In genomic region chr1:54865238-54866073, GRCh38 we compare ENCODE assay signal across 22 cellular contexts. TPM values are rescaled to one million over a fixed set of nuclear protein-coding genes. Genes with fewer than 3 reads are reported as not detected.
A peak's percentile ranks its signal among the peaks of the same experiment; 100 is the strongest.
DNase-seq lines count a peak whose midpoint lies in the region; ATAC-seq, FAIRE-seq and TF ChIP-seq lines count a peak whose summit lies in the region.
"Had no signal": no experiment of that assay in that cellular context is flagged by ENCODE, and none has a peak within 500 bp of the region (broad histone marks: within the 10 kb centered on the region; RNA-seq: fewer than 3 reads in every experiment).

No MANE protein-coding gene starts in this region.

- peaks cover 23% of the 10 kb centered on the region for H3K4me1 ChIP-seq in body of pancreas
- H3K4me1 ChIP-seq in left lung, result no peaks in the 10 kb centered on the region
- peaks cover 0 to 11% (median 2%) of the 10 kb centered on the region in 6 donors for H3K4me1 ChIP-seq in spleen
- H3K4me1 ChIP-seq: vagina had no signal

- no peak for TF ChIP-seq CTCF in body of pancreas (IDR thresholded peaks at IDR 0.05)
- TF ChIP-seq CTCF in left lung (IDR thresholded peaks at IDR 0.05), result no peak
- no peak for TF ChIP-seq CTCF in spleen (IDR thresholded peaks at IDR 0.05 in 8 of 11, conservative IDR thresholded peaks at IDR 0.05 in 3 of 11)

- H3K9me3 Mint-ChIP-seq in stimulated activated effector memory CD8-positive, alpha-beta T cell treated with anti-CD3 and anti-CD28 coated beads, Interleukin-12 subunit alpha, Interleukin-12 subunit beta, amount 100 ng/mL, for 72 hours, result no peaks in the 10 kb centered on the region
- H3K9me3 Mint-ChIP-seq: activated T-helper 17 cell treated with anti-CD3 and anti-CD28 coated beads, Interleukin-2, amount 50 U/mL, for 72 hours; stimulated activated naive CD8-positive, alpha-beta T cell treated with anti-CD3 and anti-CD28 coated beads, Interleukin-15, Interleukin-2, amounts not matched to agents 100 ng/mL and 50 ng/mL, for 24 hours had no signal

- TF ChIP-seq POLR2A in body of pancreas (IDR thresholded peaks at IDR 0.05), result no peak
- TF ChIP-seq POLR2A in GM12892 (IDR thresholded peaks at IDR 0.05; ENCODE audit: low read depth, low read length), result no peak
- no peak for TF ChIP-seq POLR2A in spleen (IDR thresholded peaks at IDR 0.05)

- FAIRE-seq in GM12892 (lab: Jason Lieb, UNC), result no peak

- DNase-seq in body of pancreas (no peak), left lung (peak in 1 of 2 donors; percentile 77), GM12892 (ENCODE audit: insufficient read length) (no peak), spleen (no peak)
- no peak for DNase-seq in stimulated activated effector memory CD8-positive, alpha-beta T cell treated with anti-CD3 and anti-CD28 coated beads, Interleukin-12 subunit alpha, Interleukin-12 subunit beta, amount 100 ng/mL, for 72 hours (ENCODE audit: low spot score in 2 of 2)
- DNase-seq: activated CD4-positive, alpha-beta T cell treated with anti-CD3 and anti-CD28 coated beads for 1 hour; EL; GM23248; MM.1S; NCI-H2029 treated with DMSO at 0.1 percent for 48 hours; NCI-H748 treated with DMSO at 0.1 percent for 48 hours; PC-3; right cardiac atrium; T1000 had no signal

- peaks cover 13% of the 10 kb centered on the region for H3K4me1 Mint-ChIP-seq in stimulated activated effector memory CD8-positive, alpha-beta T cell treated with anti-CD3 and anti-CD28 coated beads, Interleukin-12 subunit alpha, Interleukin-12 subunit beta, amount 100 ng/mL, for 72 hours
- H3K4me1 Mint-ChIP-seq: activated T-helper 17 cell treated with anti-CD3 and anti-CD28 coated beads, Interleukin-2, amount 50 U/mL, for 72 hours had no signal

- no peak for TF ChIP-seq RAD21 in Ishikawa (IDR thresholded peaks at IDR 0.05; ENCODE audit: low read depth)

- no peak overlapping the region for H3K4me3 Mint-ChIP-seq in stimulated activated effector memory CD8-positive, alpha-beta T cell treated with anti-CD3 and anti-CD28 coated beads, Interleukin-12 subunit alpha, Interleukin-12 subunit beta, amount 100 ng/mL, for 72 hours
- H3K4me3 Mint-ChIP-seq: activated T-helper 17 cell treated with anti-CD3 and anti-CD28 coated beads, Interleukin-2, amount 50 U/mL, for 72 hours; stimulated activated naive CD8-positive, alpha-beta T cell treated with anti-CD3 and anti-CD28 coated beads, Interleukin-15, Interleukin-2, amounts not matched to agents 100 ng/mL and 50 ng/mL, for 24 hours had no signal

- peaks cover 49% of the 10 kb centered on the region for H3K36me3 Mint-ChIP-seq in stimulated activated effector memory CD8-positive, alpha-beta T cell treated with anti-CD3 and anti-CD28 coated beads, Interleukin-12 subunit alpha, Interleukin-12 subunit beta, amount 100 ng/mL, for 72 hours

- ATAC-seq in body of pancreas, result peak; percentile 47
- peak; percentile 92 for ATAC-seq in left lung
- peak; percentile 24 for ATAC-seq in stimulated activated effector memory CD8-positive, alpha-beta T cell treated with anti-CD3 and anti-CD28 coated beads, Interleukin-12 subunit alpha, Interleukin-12 subunit beta, amount 100 ng/mL, for 72 hours
- ATAC-seq in HG03175 (IDR thresholded peaks at IDR 0.05; ENCODE audit: unreplicated experiment), result no peak
- no peak for ATAC-seq in GM19452 (IDR thresholded peaks at IDR 0.05; ENCODE audit: unreplicated experiment)
- ATAC-seq: activated T-helper 17 cell treated with anti-CD3 and anti-CD28 coated beads, Interleukin-2, amount 50 U/mL, for 72 hours; right cardiac atrium; SK-N-SH treated with all-trans-retinoic acid at 6 μM for 48 hours had no signal

- intact Hi-C loops in body of pancreas (cut with DNase I), result no loop called here
- intact Hi-C loops in left lung (cut with DNase I), result no loop called here
- intact Hi-C loops in spleen (cut with DNase I; ENCODE audit: low total_unique reads), result no loop called here

- no peak for TF ChIP-seq EP300 in Ishikawa (IDR thresholded peaks at IDR 0.05; ENCODE audit: borderline replicate concordance)

- H3K9me3 ChIP-seq in body of pancreas, result no peaks in the 10 kb centered on the region
- no peaks in the 10 kb centered on the region for H3K9me3 ChIP-seq in left lung
- no peaks in the 10 kb centered on the region for H3K9me3 ChIP-seq in spleen
- H3K9me3 ChIP-seq: neutrophil, vagina had no signal

- H3K27ac Mint-ChIP-seq in stimulated activated effector memory CD8-positive, alpha-beta T cell treated with anti-CD3 and anti-CD28 coated beads, Interleukin-12 subunit alpha, Interleukin-12 subunit beta, amount 100 ng/mL, for 72 hours, result no peak overlapping the region
- H3K27ac Mint-ChIP-seq: activated T-helper 17 cell treated with anti-CD3 and anti-CD28 coated beads, Interleukin-2, amount 50 U/mL, for 72 hours; stimulated activated naive CD8-positive, alpha-beta T cell treated with anti-CD3 and anti-CD28 coated beads, Interleukin-15, Interleukin-2, amounts not matched to agents 100 ng/mL and 50 ng/mL, for 24 hours had no signal

- H3K27ac ChIP-seq in body of pancreas (peak overlapping the region in 1 of 4 donors; percentile 5), left lung (no peak overlapping the region), spleen (no peak overlapping the region)
- H3K27ac ChIP-seq: GM23248, neutrophil, vagina had no signal

- H3K36me3 ChIP-seq in body of pancreas (replicated peaks in 1 of 2; ENCODE audit: insufficient read depth in 1 of 2, low read depth in 2 of 2) (peaks cover 0 to 4% of the 10 kb centered on the region in 2 donors), left lung (peaks cover 3 to 99% of the 10 kb centered on the region in 2 donors), spleen (peaks cover 0 to 88% (median 14%) of the 10 kb centered on the region in 6 donors)
- H3K36me3 ChIP-seq: neutrophil had no signal

- H3K27me3 ChIP-seq in body of pancreas, result no peaks in the 10 kb centered on the region
- no peaks in the 10 kb centered on the region for H3K27me3 ChIP-seq in left lung
- no peaks in the 10 kb centered on the region for H3K27me3 ChIP-seq in spleen (replicated peaks in 1 of 7)
- H3K27me3 ChIP-seq: neutrophil, vagina had no signal

- 59 to 63% methylated on average over 12 to 17 of the region's 17 CpGs for WGBS in body of pancreas, 2 donors
- WGBS in spleen, 5 donors, result 82 to 95% (median 92%) methylated on average over 14 to 17 of the region's 17 CpGs

- H3K4me3 ChIP-seq in body of pancreas, result no peak overlapping the region
- no peak overlapping the region for H3K4me3 ChIP-seq in left lung
- no peak overlapping the region for H3K4me3 ChIP-seq in spleen
- H3K4me3 ChIP-seq: GM23248, vagina had no signal

TF ChIP-seq in Ishikawa, 13 proteins besides CTCF, POLR2A, EP300 and RAD21:
- TF ChIP-seq TEAD4 (IDR thresholded peaks at IDR 0.05) (no peak), REST (IDR thresholded peaks at IDR 0.05; ENCODE audit: low read depth) (peak; percentile 21; the same call in 1 of the 2 replicates)

RNA-seq across cellular contexts. Expression of gene DHCR24, which starts 21.5 kb away (rescaled TPM):
- total RNA-seq in body of pancreas, result 10 to 100 TPM; 23.6 to 32.3 TPM
- total RNA-seq in left lung, result 100 to 1,000 TPM; 668 to 741 TPM
- 44.2 TPM for polyA plus RNA-seq in GM12892 (2012; ENCODE audit: missing spikeins)
- total RNA-seq in spleen, result 100 to 1,000 TPM; 112 to 370 (median 284) TPM
- 10 to 100 TPM in 1 of 3 donors, 1 to 10 TPM in 2; 7.0 to 29.7 (median 9.1) TPM for polyA plus RNA-seq in spleen

Comparison
In these comparisons a context has a peak if more than half of its experiments do, and no peak if none do; other contexts are left out.
1. ATAC-seq: peak in body of pancreas (single experiment), left lung (single experiment) and stimulated activated effector memory CD8-positive, alpha-beta T cell treated with anti-CD3 and anti-CD28 coated beads, Interleukin-12 subunit alpha, Interleukin-12 subunit beta, amount 100 ng/mL, for 72 hours (single experiment); none in HG03175 (single experiment) and GM19452 (single experiment).